In genomic region chr6:139029470-139030210, GRCh38 we compare ENCODE assay signal across 8 cellular contexts. TPM values are rescaled to one million over a fixed set of nuclear protein-coding genes. Genes with fewer than 3 reads are reported as not detected.
DNase-seq lines count a peak whose midpoint lies in the region; ATAC-seq, FAIRE-seq and TF ChIP-seq lines count a peak whose summit lies in the region.

No MANE protein-coding gene starts in this region.

- TF ChIP-seq CTCF in activated B cell treated with CpG ODN at 0.5 μM for 24 hours (IDR thresholded peaks at IDR 0.05) (no peak), neural progenitor cell (IDR thresholded peaks at IDR 0.05) (no peak)

- H3K4me1 Mint-ChIP-seq in activated B cell treated with CpG ODN at 0.5 μM for 24 hours (peaks cover 14% of the 10 kb centered on the region), neural progenitor cell (peaks cover 21% of the 10 kb centered on the region)

- intact Hi-C loops in activated B cell treated with CpG ODN at 0.5 μM for 24 hours (cut with micrococcal nuclease), result loop anchor here (1.0 to 5.0 kb wide), 8 partner anchors 95 to 345 kb away; partner anchors contain the start of genes CCDC28A and CITED2

- peak overlapping the region; percentile 88 for H3K4me3 ChIP-seq in neural progenitor cell

- H3K36me3 Mint-ChIP-seq in activated B cell treated with CpG ODN at 0.5 μM for 24 hours (ENCODE audit: low read depth) (peaks cover 15% of the 10 kb centered on the region), neural progenitor cell (peaks cover 11% of the 10 kb centered on the region)

- peaks cover 6% of the 10 kb centered on the region for H3K36me3 ChIP-seq in neural progenitor cell

- TF ChIP-seq POLR2A in GM12891 (IDR thresholded peaks at IDR 0.05; ENCODE audit: low read depth, low read length), result no peak

- H3K27ac Mint-ChIP-seq in activated B cell treated with CpG ODN at 0.5 μM for 24 hours (no peak overlapping the region), neural progenitor cell (no peak overlapping the region)

- no peaks in the 10 kb centered on the region for H3K27me3 Mint-ChIP-seq in activated B cell treated with CpG ODN at 0.5 μM for 24 hours
- H3K27me3 Mint-ChIP-seq in neural progenitor cell (ENCODE audit: insufficient read depth, low read depth), result no peaks in the 10 kb centered on the region

- CTCF ChIA-PET in activated B cell treated with CpG ODN at 0.5 μM for 24 hours (lab: Charles Lee), result interaction anchor here (1.9 kb wide), 1 partner anchor 41 kb away, joined by 5 read pairs; the partner anchor contains the start of gene REPS1

- H4K20me1 ChIP-seq in neural progenitor cell (ENCODE audit: low read depth), result peaks cover 42% of the 10 kb centered on the region

- H2AFZ ChIP-seq in neural progenitor cell (replicated peaks), result peak overlapping the region; percentile 75

- H3F3A ChIP-seq in neural progenitor cell (ENCODE audit: low read depth), result peaks cover 25% of the 10 kb centered on the region

- H3K4me3 Mint-ChIP-seq in activated B cell treated with CpG ODN at 0.5 μM for 24 hours, result no peak overlapping the region
- H3K4me3 Mint-ChIP-seq in neural progenitor cell, result no peak overlapping the region

- H3K9me3 Mint-ChIP-seq in activated B cell treated with CpG ODN at 0.5 μM for 24 hours (no peaks in the 10 kb centered on the region), neural progenitor cell (no peaks in the 10 kb centered on the region)

- peak overlapping the region; percentile 86 for H3K4me2 ChIP-seq in neural progenitor cell

- H3K9me3 ChIP-seq in neural progenitor cell (ENCODE audit: low read depth), result no peaks in the 10 kb centered on the region

- no peaks in the 10 kb centered on the region for H3K27me3 ChIP-seq in neural progenitor cell

- POLR2A ChIA-PET in activated B cell treated with CpG ODN at 0.5 μM for 24 hours (lab: Charles Lee), result interaction anchor here (0.5 to 4.9 kb wide), 19 partner anchors 11 to 1074 kb away, joined by 3 to 43 read pairs (median 4); partner anchors contain the start of genes CCDC28A, CITED2 and REPS1

- H3K4me1 ChIP-seq in neural progenitor cell, result peaks cover 35% of the 10 kb centered on the region

- ATAC-seq in HG02759 (IDR thresholded peaks at IDR 0.05; ENCODE audit: unreplicated experiment) (peak; percentile 34), activated B cell treated with CpG ODN at 0.5 μM for 24 hours (ENCODE audit: low read depth) (peak; percentile 21)

- peaks cover 68% of the 10 kb centered on the region for H3K79me2 ChIP-seq in neural progenitor cell (ENCODE audit: low read depth)

- H3K27ac ChIP-seq in neural progenitor cell, result peak overlapping the region; percentile 9

- peak overlapping the region; percentile 60 for H3K9ac ChIP-seq in neural progenitor cell

- FAIRE-seq in GM12891 (lab: Jason Lieb, UNC), result no peak

- DNase-seq in A172 (ENCODE audit: low spot score), result peak; percentile 24
- DNase-seq in GM12891 (ENCODE audit: insufficient read length, low spot score), result no peak
- DNase-seq in NCI-H1105 (lab: John Stamatoyannopoulos, UW), result peak; percentile 39
- DNase-seq in activated B cell treated with CpG ODN at 0.5 μM for 24 hours, result no peak
- DNase-seq in fibroblast of peridontal ligament (ENCODE audit: extremely low read depth), result peak; percentile 54
- DNase-seq in neural progenitor cell (ENCODE audit: low spot score), result peak; percentile 63
- no peak for DNase-seq in NCI-H2029 treated with DMSO at 0.1 percent for 48 hours (lab: John Stamatoyannopoulos, UW)

TF ChIP-seq in GM12891, 5 proteins besides CTCF, POLR2A, EP300 and RAD21:
- TF ChIP-seq PAX5 (IDR thresholded peaks at IDR 0.05; ENCODE audit: insufficient read depth, low read length, severe bottlenecking) (no peak), POLR2AphosphoS5 (IDR thresholded peaks at IDR 0.05; ENCODE audit: low read depth, low read length) (0 out of 2 replicates have a peak, but pooled peaks have one; percentile 29)

RNA-seq across cellular contexts. Expression of gene ABRACL, which starts 1.1 kb away (rescaled TPM):
- total RNA-seq in A172 (2014; rRNA removed; shearing (Covaris generic)), result 112 and 133 TPM in 2 replicates
- polyA plus RNA-seq in GM12891 (2012; ENCODE audit: low read depth, missing spikeins), result 127 TPM
- total RNA-seq in activated B cell treated with CpG ODN at 0.5 μM for 24 hours (63.5 and 63.8 TPM in 2 replicates), neural progenitor cell (ENCODE audit: low replicate concordance) (134 and 242 TPM in 2 replicates)

RNA-seq across cellular contexts. Expression of gene REPS1, which starts 41.6 kb away (rescaled TPM):
- 21.4 and 26.0 TPM in 2 replicates for total RNA-seq in A172 (2014; rRNA removed; shearing (Covaris generic))
- polyA plus RNA-seq in GM12891 (2012; ENCODE audit: low read depth, missing spikeins), result 28.3 TPM
- total RNA-seq in activated B cell treated with CpG ODN at 0.5 μM for 24 hours, result 44.8 and 58.8 TPM in 2 replicates
- 86.1 and 97.5 TPM in 2 replicates for total RNA-seq in neural progenitor cell (ENCODE audit: low replicate concordance)

Comparison
In these comparisons a context has a peak if more than half of its experiments do, and no peak if none do; other contexts are left out.
1. DNase-seq: peak in A172 (single experiment), NCI-H1105 (single experiment), fibroblast of peridontal ligament (single experiment) and neural progenitor cell (single experiment); none in GM12891 (single experiment), activated B cell treated with CpG ODN at 0.5 μM for 24 hours (single experiment) and NCI-H2029 treated with DMSO at 0.1 percent for 48 hours (single experiment).